1 cellular context compared by ENCODE assay signal in the genomic region with DNA sequence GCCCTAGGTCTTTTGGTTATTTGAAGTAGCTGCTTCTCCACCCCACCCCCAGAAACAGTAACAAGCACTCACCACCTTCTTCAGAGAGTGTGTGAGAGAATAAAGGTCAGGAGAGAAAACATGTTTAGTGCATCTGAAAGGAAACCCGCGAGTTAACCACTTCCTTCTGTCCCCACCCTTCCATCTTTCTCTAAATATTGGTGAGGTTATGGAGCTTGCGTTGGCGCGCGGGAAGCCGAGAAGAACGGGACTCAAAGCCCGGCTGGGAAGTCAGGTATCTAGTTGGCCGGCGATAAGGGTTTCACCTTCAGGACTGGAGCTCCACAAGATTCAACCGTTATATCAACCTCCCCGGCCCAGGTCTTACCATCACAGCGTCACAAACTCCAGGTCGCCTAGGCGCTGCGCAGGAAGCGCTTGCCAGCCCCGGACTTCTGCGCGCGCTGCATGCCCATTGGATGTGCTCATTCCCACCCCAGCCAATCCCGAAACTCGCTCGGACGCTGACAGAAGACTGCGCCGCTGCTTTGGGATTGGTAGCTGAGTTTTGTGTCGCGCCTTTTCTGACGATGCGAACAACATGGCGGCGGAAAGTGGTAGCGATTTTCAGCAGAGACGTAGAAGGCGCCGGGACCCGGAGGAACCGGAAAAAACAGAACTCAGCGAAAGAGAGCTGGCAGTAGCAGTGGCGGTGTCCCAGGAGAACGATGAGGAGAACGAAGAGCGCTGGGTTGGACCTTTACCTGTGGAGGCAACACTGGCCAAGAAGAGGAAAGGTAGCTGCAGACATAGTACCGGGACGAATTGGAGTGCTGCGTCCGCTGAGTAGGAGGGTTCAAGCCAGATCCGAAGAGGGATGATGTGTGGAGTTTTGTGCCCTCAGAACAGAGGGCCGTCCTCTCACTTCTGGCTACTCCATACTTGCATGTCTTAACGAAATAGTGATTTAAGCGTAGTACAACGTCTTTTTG.
TF ChIP-seq lines count a peak whose summit lies in the region.

A gene with protein sequence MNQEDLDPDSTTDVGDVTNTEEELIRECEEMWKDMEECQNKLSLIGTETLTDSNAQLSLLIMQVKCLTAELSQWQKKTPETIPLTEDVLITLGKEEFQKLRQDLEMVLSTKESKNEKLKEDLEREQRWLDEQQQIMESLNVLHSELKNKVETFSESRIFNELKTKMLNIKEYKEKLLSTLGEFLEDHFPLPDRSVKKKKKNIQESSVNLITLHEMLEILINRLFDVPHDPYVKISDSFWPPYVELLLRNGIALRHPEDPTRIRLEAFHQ (minus strand): TSS at position 438 of the 971 bp plus-strand sequence. CDS start 8,261 bp downstream, outside the sequence.
A gene (plus strand): TSS at position 566 of the 971 bp plus-strand sequence. CDS start 15 bp downstream, at position 581.

TF ChIP-seq in HepG2, 621 proteins besides CTCF, POLR2A, EP300 and RAD21 (continued from another document and continues in another):
- TF ChIP-seq, protein P1, sequence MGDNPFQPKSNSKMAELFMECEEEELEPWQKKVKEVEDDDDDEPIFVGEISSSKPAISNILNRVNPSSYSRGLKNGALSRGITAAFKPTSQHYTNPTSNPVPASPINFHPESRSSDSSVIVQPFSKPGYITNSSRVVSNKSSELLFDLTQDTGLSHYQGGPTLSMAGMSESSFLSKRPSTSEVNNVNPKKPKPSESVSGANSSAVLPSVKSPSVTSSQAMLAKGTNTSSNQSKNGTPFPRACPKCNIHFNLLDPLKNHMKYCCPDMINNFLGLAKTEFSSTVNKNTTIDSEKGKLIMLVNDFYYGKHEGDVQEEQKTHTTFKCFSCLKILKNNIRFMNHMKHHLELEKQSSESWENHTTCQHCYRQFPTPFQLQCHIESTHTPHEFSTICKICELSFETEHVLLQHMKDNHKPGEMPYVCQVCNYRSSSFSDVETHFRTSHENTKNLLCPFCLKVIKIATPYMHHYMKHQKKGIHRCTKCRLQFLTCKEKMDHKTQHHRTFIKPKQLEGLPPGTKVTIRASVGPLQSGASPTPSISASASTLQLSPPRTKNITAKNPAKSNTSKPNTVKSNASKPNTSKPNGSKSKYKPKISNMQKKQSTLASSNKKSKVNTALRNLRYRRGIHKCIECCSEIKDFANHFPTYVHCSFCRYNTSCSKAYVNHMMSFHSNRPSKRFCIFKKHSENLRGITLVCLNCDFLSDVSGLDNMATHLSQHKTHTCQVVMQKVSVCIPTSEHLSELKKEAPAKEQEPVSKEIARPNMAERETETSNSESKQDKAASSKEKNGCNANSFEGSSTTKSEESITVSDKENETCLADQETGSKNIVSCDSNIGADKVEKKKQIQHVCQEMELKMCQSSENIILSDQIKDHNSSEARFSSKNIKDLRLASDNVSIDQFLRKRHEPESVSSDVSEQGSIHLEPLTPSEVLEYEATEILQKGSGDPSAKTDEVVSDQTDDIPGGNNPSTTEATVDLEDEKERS (CRISPR knock-in tag; IDR thresholded peaks at IDR 0.05) = no peak; the same call in 1 of the 2 replicates
- TF ChIP-seq FOXM1 (CRISPR knock-in tag; IDR thresholded peaks at IDR 0.05) = no peak
- no peak for TF ChIP-seq U2AF2 (IDR thresholded peaks at IDR 0.05; ENCODE audit: low read depth, low read length)
- TF ChIP-seq, protein P2, sequence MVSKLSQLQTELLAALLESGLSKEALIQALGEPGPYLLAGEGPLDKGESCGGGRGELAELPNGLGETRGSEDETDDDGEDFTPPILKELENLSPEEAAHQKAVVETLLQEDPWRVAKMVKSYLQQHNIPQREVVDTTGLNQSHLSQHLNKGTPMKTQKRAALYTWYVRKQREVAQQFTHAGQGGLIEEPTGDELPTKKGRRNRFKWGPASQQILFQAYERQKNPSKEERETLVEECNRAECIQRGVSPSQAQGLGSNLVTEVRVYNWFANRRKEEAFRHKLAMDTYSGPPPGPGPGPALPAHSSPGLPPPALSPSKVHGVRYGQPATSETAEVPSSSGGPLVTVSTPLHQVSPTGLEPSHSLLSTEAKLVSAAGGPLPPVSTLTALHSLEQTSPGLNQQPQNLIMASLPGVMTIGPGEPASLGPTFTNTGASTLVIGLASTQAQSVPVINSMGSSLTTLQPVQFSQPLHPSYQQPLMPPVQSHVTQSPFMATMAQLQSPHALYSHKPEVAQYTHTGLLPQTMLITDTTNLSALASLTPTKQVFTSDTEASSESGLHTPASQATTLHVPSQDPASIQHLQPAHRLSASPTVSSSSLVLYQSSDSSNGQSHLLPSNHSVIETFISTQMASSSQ (IDR thresholded peaks at IDR 0.05; ENCODE audit: low read depth) = no peak
- TF ChIP-seq, protein P2 (CRISPR knock-in tag; IDR thresholded peaks at IDR 0.05; ENCODE audit: borderline replicate concordance) = peak; percentile 62
- TF ChIP-seq HNRNPUL1 (IDR thresholded peaks at IDR 0.05; ENCODE audit: low read depth, low read length) = no peak
- TF ChIP-seq, protein P3, sequence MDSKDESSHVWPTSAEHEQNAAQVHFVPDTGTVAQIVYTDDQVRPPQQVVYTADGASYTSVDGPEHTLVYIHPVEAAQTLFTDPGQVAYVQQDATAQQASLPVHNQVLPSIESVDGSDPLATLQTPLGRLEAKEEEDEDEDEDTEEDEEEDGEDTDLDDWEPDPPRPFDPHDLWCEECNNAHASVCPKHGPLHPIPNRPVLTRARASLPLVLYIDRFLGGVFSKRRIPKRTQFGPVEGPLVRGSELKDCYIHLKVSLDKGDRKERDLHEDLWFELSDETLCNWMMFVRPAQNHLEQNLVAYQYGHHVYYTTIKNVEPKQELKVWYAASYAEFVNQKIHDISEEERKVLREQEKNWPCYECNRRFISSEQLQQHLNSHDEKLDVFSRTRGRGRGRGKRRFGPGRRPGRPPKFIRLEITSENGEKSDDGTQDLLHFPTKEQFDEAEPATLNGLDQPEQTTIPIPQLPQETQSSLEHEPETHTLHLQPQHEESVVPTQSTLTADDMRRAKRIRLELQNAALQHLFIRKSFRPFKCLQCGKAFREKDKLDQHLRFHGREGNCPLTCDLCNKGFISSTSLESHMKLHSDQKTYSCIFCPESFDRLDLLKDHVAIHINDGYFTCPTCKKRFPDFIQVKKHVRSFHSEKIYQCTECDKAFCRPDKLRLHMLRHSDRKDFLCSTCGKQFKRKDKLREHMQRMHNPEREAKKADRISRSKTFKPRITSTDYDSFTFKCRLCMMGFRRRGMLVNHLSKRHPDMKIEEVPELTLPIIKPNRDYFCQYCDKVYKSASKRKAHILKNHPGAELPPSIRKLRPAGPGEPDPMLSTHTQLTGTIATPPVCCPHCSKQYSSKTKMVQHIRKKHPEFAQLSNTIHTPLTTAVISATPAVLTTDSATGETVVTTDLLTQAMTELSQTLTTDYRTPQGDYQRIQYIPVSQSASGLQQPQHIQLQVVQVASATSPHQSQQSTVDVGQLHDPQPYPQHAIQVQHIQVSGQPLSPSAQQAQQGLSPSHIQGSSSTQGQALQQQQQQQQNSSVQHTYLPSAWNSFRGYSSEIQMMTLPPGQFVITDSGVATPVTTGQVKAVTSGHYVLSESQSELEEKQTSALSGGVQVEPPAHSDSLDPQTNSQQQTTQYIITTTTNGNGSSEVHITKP (CRISPR knock-in tag; IDR thresholded peaks at IDR 0.05; ENCODE audit: low read depth) = no peak
- TF ChIP-seq KDM4B (CRISPR knock-in tag; IDR thresholded peaks at IDR 0.05) = no peak
- TF ChIP-seq ARNT (IDR thresholded peaks at IDR 0.05) = no peak
- TF ChIP-seq ZNF598 (CRISPR knock-in tag; IDR thresholded peaks at IDR 0.05; ENCODE audit: borderline replicate concordance) = peak; percentile 77; the same call in 1 of the 2 replicates
- TF ChIP-seq ZNF530 (CRISPR knock-in tag; IDR thresholded peaks at IDR 0.05; ENCODE audit: low read depth) = no peak
- peak; percentile 73; the same call in 1 of the 2 replicates for TF ChIP-seq ZNF354B (CRISPR knock-in tag; IDR thresholded peaks at IDR 0.05)
- no peak for TF ChIP-seq ZNF24 (IDR thresholded peaks at IDR 0.05)
- peak; percentile 68; the same call in 1 of the 2 replicates for TF ChIP-seq ZFP36L1 (CRISPR knock-in tag; IDR thresholded peaks at IDR 0.05)
- no peak for TF ChIP-seq ZNF615 (CRISPR knock-in tag; IDR thresholded peaks at IDR 0.05; ENCODE audit: borderline replicate concordance)
- TF ChIP-seq, protein P4, sequence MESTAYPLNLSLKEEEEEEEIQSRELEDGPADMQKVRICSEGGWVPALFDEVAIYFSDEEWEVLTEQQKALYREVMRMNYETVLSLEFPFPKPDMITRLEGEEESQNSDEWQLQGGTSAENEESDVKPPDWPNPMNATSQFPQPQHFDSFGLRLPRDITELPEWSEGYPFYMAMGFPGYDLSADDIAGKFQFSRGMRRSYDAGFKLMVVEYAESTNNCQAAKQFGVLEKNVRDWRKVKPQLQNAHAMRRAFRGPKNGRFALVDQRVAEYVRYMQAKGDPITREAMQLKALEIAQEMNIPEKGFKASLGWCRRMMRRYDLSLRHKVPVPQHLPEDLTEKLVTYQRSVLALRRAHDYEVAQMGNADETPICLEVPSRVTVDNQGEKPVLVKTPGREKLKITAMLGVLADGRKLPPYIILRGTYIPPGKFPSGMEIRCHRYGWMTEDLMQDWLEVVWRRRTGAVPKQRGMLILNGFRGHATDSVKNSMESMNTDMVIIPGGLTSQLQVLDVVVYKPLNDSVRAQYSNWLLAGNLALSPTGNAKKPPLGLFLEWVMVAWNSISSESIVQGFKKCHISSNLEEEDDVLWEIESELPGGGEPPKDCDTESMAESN (CRISPR knock-in tag; conservative IDR thresholded peaks at IDR 0.05) = peak; percentile 91
- TF ChIP-seq ZNF451 (CRISPR knock-in tag; IDR thresholded peaks at IDR 0.05) = 0 out of 2 replicates have a peak, but pooled peaks have one; percentile 31
- no peak for TF ChIP-seq ZNF34 (CRISPR knock-in tag; IDR thresholded peaks at IDR 0.05; ENCODE audit: borderline replicate concordance)
- TF ChIP-seq ZNF775 (CRISPR knock-in tag; IDR thresholded peaks at IDR 0.05; ENCODE audit: borderline replicate concordance) = no peak; the same call in 1 of the 2 replicates
- TF ChIP-seq, protein P5, sequence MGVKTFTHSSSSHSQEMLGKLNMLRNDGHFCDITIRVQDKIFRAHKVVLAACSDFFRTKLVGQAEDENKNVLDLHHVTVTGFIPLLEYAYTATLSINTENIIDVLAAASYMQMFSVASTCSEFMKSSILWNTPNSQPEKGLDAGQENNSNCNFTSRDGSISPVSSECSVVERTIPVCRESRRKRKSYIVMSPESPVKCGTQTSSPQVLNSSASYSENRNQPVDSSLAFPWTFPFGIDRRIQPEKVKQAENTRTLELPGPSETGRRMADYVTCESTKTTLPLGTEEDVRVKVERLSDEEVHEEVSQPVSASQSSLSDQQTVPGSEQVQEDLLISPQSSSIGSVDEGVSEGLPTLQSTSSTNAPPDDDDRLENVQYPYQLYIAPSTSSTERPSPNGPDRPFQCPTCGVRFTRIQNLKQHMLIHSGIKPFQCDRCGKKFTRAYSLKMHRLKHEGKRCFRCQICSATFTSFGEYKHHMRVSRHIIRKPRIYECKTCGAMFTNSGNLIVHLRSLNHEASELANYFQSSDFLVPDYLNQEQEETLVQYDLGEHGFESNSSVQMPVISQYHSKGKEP (CRISPR knock-in tag; IDR thresholded peaks at IDR 0.05) = 0 out of 2 replicates have a peak, but pooled peaks have one; percentile 17
- TF ChIP-seq KLF12 (CRISPR knock-in tag; IDR thresholded peaks at IDR 0.05; ENCODE audit: borderline replicate concordance) = no peak; the same call in 1 of the 2 replicates
- TF ChIP-seq RFXAP (CRISPR knock-in tag; IDR thresholded peaks at IDR 0.05; ENCODE audit: borderline replicate concordance) = peak; percentile 83
- TF ChIP-seq, protein P6, sequence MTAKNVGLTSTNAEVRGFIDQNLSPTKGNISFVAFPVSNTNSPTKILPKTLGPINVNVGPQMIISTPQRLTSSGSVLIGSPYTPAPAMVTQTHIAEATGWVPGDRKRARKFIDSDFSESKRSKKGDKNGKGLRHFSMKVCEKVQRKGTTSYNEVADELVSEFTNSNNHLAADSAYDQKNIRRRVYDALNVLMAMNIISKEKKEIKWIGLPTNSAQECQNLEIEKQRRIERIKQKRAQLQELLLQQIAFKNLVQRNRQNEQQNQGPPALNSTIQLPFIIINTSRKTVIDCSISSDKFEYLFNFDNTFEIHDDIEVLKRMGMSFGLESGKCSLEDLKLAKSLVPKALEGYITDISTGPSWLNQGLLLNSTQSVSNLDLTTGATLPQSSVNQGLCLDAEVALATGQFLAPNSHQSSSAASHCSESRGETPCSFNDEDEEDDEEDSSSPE (CRISPR knock-in tag; IDR thresholded peaks at IDR 0.05) = peak; percentile 99
- TF ChIP-seq SIX1 (CRISPR knock-in tag; IDR thresholded peaks at IDR 0.05; ENCODE audit: borderline replicate concordance) = no peak
- TF ChIP-seq ZZZ3 (CRISPR knock-in tag; IDR thresholded peaks at IDR 0.05; ENCODE audit: borderline replicate concordance) = no peak
- no peak for TF ChIP-seq ZNF333 (CRISPR knock-in tag; IDR thresholded peaks at IDR 0.05; ENCODE audit: borderline replicate concordance)
- no peak for TF ChIP-seq BHLHE40 (IDR thresholded peaks at IDR 0.05; ENCODE audit: low read length)
- TF ChIP-seq ASH2L (IDR thresholded peaks at IDR 0.05; ENCODE audit: insufficient read length, low read depth, low read length) = peak; percentile 96
- TF ChIP-seq GZF1 (CRISPR knock-in tag; IDR thresholded peaks at IDR 0.05) = no peak
- TF ChIP-seq HCFC1 (IDR thresholded peaks at IDR 0.05; ENCODE audit: low read depth, low read length) = peak; percentile 71
- TF ChIP-seq, protein P7, sequence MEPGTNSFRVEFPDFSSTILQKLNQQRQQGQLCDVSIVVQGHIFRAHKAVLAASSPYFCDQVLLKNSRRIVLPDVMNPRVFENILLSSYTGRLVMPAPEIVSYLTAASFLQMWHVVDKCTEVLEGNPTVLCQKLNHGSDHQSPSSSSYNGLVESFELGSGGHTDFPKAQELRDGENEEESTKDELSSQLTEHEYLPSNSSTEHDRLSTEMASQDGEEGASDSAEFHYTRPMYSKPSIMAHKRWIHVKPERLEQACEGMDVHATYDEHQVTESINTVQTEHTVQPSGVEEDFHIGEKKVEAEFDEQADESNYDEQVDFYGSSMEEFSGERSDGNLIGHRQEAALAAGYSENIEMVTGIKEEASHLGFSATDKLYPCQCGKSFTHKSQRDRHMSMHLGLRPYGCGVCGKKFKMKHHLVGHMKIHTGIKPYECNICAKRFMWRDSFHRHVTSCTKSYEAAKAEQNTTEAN (CRISPR knock-in tag; conservative IDR thresholded peaks at IDR 0.05) = peak; percentile 54; the same call in 1 of the 2 replicates
- 0 out of 2 replicates have a peak, but pooled peaks have one; percentile 8 for TF ChIP-seq BCL6 (CRISPR knock-in tag; IDR thresholded peaks at IDR 0.05)
- 0 out of 2 replicates have a peak, but pooled peaks have one; percentile 18 for TF ChIP-seq ZNF12 (CRISPR knock-in tag; IDR thresholded peaks at IDR 0.05)
- TF ChIP-seq WIZ (CRISPR knock-in tag; IDR thresholded peaks at IDR 0.05) = no peak; the same call in 1 of the 2 replicates
- TF ChIP-seq SIX4 (CRISPR knock-in tag; IDR thresholded peaks at IDR 0.05) = no peak
- TF ChIP-seq ZNF564 (CRISPR knock-in tag; IDR thresholded peaks at IDR 0.05) = 0 out of 2 replicates have a peak, but pooled peaks have one; percentile 67
